Comparison of ENCODE assay signal across 2 cellular contexts in the genomic region with DNA sequence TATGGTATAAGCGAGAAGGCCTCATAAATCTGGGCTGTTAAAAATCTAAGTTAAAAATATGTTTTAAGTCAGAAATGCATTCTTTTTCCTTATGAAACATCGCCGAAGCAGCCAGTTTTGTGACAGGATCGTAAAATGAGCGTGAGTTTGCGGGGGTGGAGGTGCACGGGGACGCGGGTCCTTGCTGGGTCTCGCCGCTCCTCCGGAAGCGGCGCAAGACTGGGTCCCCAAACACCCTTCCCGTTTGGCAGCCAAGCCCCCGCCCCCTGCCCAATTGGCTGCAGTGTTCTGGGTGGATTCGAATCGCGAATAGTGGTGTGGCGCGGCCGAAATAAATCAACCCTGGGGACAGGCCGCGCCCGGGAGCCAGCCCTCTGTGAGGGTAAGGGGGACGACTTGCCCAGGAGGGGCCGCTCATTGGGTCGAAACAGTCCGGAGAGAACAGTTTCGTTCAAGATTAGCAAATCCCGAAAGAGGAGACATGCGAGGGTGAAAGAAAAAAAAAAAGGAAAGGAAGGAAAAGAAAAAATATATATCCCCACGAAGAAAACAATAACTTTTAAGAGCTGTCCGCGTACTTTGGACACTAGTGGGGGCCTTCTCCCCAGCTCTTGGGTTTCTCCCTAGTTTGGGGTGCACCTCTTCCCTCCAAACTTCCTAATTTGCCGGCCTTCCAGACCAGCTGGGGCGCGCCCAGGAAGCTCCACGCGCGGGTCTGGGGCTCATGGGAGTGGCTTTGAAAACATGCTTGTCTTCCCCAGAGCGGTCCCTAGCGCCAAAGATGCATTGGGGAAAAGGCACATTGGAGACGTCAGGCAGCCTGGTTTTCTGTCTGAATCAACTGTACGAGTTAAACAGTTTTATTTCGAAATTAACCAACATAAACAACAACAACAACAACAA.
TF ChIP-seq lines count a peak whose summit lies in the region.

No MANE protein-coding gene starts in this region.

TF ChIP-seq in liver, 16 proteins besides CTCF, POLR2A, EP300 and RAD21:
- TF ChIP-seq GABPA (IDR thresholded peaks at IDR 0.05 in 1 of 2, conservative IDR thresholded peaks at IDR 0.05 in 1 of 2) (no peak), HNF4A (conservative IDR thresholded peaks at IDR 0.05) (peak in 1 of 2 donors; percentile 14), NR2F2 (IDR thresholded peaks at IDR 0.05) (no peak), YY1 (IDR thresholded peaks at IDR 0.05) (peak; percentile 62), RXRA (IDR thresholded peaks at IDR 0.05) (peak; percentile 20 to 23), FOXA1 (IDR thresholded peaks at IDR 0.05) (no peak), EGR1 (IDR thresholded peaks at IDR 0.05; ENCODE audit: low read depth in 2 of 2) (peak; percentile 71 to 88), FOXA2 (IDR thresholded peaks at IDR 0.05) (no peak), TAF1 (conservative IDR thresholded peaks at IDR 0.05) (peak; percentile 64), HNF4G (IDR thresholded peaks at IDR 0.05) (no peak), JUND (IDR thresholded peaks at IDR 0.05) (no peak), ATF3 (IDR thresholded peaks at IDR 0.05) (no peak), SP1 (IDR thresholded peaks at IDR 0.05) (peak; percentile 42)
- TF ChIP-seq, protein P1, sequence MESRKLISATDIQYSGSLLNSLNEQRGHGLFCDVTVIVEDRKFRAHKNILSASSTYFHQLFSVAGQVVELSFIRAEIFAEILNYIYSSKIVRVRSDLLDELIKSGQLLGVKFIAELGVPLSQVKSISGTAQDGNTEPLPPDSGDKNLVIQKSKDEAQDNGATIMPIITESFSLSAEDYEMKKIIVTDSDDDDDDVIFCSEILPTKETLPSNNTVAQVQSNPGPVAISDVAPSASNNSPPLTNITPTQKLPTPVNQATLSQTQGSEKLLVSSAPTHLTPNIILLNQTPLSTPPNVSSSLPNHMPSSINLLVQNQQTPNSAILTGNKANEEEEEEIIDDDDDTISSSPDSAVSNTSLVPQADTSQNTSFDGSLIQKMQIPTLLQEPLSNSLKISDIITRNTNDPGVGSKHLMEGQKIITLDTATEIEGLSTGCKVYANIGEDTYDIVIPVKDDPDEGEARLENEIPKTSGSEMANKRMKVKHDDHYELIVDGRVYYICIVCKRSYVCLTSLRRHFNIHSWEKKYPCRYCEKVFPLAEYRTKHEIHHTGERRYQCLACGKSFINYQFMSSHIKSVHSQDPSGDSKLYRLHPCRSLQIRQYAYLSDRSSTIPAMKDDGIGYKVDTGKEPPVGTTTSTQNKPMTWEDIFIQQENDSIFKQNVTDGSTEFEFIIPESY (IDR thresholded peaks at IDR 0.05) = no peak
- TF ChIP-seq, protein P2, sequence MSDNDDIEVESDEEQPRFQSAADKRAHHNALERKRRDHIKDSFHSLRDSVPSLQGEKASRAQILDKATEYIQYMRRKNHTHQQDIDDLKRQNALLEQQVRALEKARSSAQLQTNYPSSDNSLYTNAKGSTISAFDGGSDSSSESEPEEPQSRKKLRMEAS (IDR thresholded peaks at IDR 0.05) = peak; percentile 17
- TF ChIP-seq, protein P3, sequence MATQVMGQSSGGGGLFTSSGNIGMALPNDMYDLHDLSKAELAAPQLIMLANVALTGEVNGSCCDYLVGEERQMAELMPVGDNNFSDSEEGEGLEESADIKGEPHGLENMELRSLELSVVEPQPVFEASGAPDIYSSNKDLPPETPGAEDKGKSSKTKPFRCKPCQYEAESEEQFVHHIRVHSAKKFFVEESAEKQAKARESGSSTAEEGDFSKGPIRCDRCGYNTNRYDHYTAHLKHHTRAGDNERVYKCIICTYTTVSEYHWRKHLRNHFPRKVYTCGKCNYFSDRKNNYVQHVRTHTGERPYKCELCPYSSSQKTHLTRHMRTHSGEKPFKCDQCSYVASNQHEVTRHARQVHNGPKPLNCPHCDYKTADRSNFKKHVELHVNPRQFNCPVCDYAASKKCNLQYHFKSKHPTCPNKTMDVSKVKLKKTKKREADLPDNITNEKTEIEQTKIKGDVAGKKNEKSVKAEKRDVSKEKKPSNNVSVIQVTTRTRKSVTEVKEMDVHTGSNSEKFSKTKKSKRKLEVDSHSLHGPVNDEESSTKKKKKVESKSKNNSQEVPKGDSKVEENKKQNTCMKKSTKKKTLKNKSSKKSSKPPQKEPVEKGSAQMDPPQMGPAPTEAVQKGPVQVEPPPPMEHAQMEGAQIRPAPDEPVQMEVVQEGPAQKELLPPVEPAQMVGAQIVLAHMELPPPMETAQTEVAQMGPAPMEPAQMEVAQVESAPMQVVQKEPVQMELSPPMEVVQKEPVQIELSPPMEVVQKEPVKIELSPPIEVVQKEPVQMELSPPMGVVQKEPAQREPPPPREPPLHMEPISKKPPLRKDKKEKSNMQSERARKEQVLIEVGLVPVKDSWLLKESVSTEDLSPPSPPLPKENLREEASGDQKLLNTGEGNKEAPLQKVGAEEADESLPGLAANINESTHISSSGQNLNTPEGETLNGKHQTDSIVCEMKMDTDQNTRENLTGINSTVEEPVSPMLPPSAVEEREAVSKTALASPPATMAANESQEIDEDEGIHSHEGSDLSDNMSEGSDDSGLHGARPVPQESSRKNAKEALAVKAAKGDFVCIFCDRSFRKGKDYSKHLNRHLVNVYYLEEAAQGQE (IDR thresholded peaks at IDR 0.05) = no peak

TF ChIP-seq in HepG2, 621 proteins besides CTCF, POLR2A, EP300 and RAD21:
- TF ChIP-seq NR2F2 (IDR thresholded peaks at IDR 0.05; ENCODE audit: borderline replicate concordance, low read depth) = no peak
- TF ChIP-seq ZNF230 (CRISPR knock-in tag; IDR thresholded peaks at IDR 0.05) = no peak
- TF ChIP-seq FOXK1 (CRISPR knock-in tag; IDR thresholded peaks at IDR 0.05; ENCODE audit: borderline replicate concordance, low read depth) = no peak
- TF ChIP-seq HDAC2 (CRISPR knock-in tag; IDR thresholded peaks at IDR 0.05) = no peak
- TF ChIP-seq PHB2 (IDR thresholded peaks at IDR 0.05; ENCODE audit: partially characterized antibody) = no peak
